In the genomic region with DNA sequence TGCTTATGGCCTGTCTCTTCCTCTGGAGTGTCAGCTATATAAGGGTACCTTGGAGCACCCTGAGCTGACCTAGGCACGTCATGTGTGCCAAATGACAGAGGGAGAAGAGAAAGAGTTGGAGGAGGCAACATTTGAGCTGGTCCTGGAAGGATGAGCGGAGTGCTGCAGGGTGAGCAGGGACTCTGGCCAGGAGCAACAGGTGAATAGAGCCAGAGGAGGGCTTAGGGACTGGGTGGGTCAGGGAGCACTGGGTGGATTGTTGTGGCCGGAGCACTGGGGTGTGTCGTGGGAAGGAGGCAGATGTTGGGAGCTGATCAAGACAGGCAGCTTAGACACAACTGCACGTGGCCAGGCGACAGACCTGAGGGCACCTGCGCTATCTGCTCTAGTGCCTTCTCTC, we compare ENCODE assay signal across 1 cellular context.
TF ChIP-seq lines count a peak whose summit lies in the region.

No MANE protein-coding gene starts in this region.

TF ChIP-seq in H1, 55 proteins besides CTCF, POLR2A, EP300 and RAD21:
- no peak for TF ChIP-seq KDM5A (IDR thresholded peaks at IDR 0.05; ENCODE audit: low read length)
- no peak for TF ChIP-seq SUZ12 (IDR thresholded peaks at IDR 0.05; ENCODE audit: low read length)
- TF ChIP-seq CHD2 (IDR thresholded peaks at IDR 0.05; ENCODE audit: low read length), result no peak
- TF ChIP-seq YY1 (IDR thresholded peaks at IDR 0.05; ENCODE audit: low read depth, low read length), result no peak
- TF ChIP-seq BACH1 (IDR thresholded peaks at IDR 0.05; ENCODE audit: low read length), result no peak
- no peak for TF ChIP-seq GTF2F1 (IDR thresholded peaks at IDR 0.05; ENCODE audit: borderline replicate concordance, low read depth, low read length)
- no peak for TF ChIP-seq CEBPB (IDR thresholded peaks at IDR 0.05; ENCODE audit: low read depth, low read length)
- TF ChIP-seq RXRA (IDR thresholded peaks at IDR 0.05; ENCODE audit: insufficient read depth, low read depth, low read length), result no peak
- TF ChIP-seq E2F6 (IDR thresholded peaks at IDR 0.05), result no peak
